ENCODE assay signal across 8 cellular contexts in genomic region chr10:43105119-43105792, GRCh38. TPM values are rescaled to one million over a fixed set of nuclear protein-coding genes. Genes with fewer than 3 reads are reported as not detected.
DNase-seq lines count a peak whose midpoint lies in the region; ATAC-seq and TF ChIP-seq lines count a peak whose summit lies in the region.

No MANE protein-coding gene starts in this region.

- H3K4me3 Mint-ChIP-seq in activated B cell treated with CpG ODN at 0.5 μM for 24 hours: peak overlapping the region; percentile 83

- POLR2A ChIA-PET in activated B cell treated with CpG ODN at 0.5 μM for 24 hours (lab: Charles Lee): interaction anchor here (1.4 to 2.3 kb wide), 2 partner anchors 16 to 33 kb away, joined by 5 to 6 read pairs; partner anchors contain the start of gene CSGALNACT2

- peak overlapping the region; percentile 45 to 53 for H3K4me3 ChIP-seq in cardiac fibroblast (replicated peaks in 1 of 2; ENCODE audit: low read depth in 2 of 2, low read length in 2 of 2)

- TF ChIP-seq CTCF in activated B cell treated with CpG ODN at 0.5 μM for 24 hours (IDR thresholded peaks at IDR 0.05): peak; percentile 97
- peak; percentile 81 for TF ChIP-seq CTCF in cardiac fibroblast (IDR thresholded peaks at IDR 0.05; ENCODE audit: low read depth, low read length)

- DNase-seq in NCI-H1694 (lab: John Stamatoyannopoulos, UW): peak; percentile 34
- DNase-seq in NCI-H1694 treated with DMSO at 0.1 percent for 48 hours (lab: John Stamatoyannopoulos, UW): no peak
- peak; percentile 50 for DNase-seq in NCI-H2029 (lab: John Stamatoyannopoulos, UW)
- DNase-seq in activated B cell treated with CpG ODN at 0.5 μM for 24 hours: peak; percentile 82
- DNase-seq in cardiac fibroblast (ENCODE audit: low read depth in 2 of 2): peak; percentile 69 to 81
- DNase-seq in iris pigment epithelial cell (ENCODE audit: low read depth): peak; percentile 66
- peak; percentile 37 for DNase-seq in smooth muscle cell of the brain vasculature (ENCODE audit: low read depth, low spot score)

- intact Hi-C loops in activated B cell treated with CpG ODN at 0.5 μM for 24 hours (cut with micrococcal nuclease): loop anchor here (1.0 to 10.0 kb wide), 7 partner anchors 16 to 470 kb away; partner anchors contain the start of genes CSGALNACT2 and ZNF33B

- CTCF ChIA-PET in activated B cell treated with CpG ODN at 0.5 μM for 24 hours (lab: Charles Lee): interaction anchor here (0.7 to 0.9 kb wide), 3 partner anchors 100 to 483 kb away, joined by 3 read pairs; no protein-coding TSS in a partner anchor

- peaks cover 22% of the 10 kb centered on the region for H3K27me3 Mint-ChIP-seq in activated B cell treated with CpG ODN at 0.5 μM for 24 hours

- ATAC-seq in HG02840 (IDR thresholded peaks at IDR 0.05; ENCODE audit: low FRiP score, unreplicated experiment) (peak; percentile 78), activated B cell treated with CpG ODN at 0.5 μM for 24 hours (ENCODE audit: low read depth) (peak; percentile 95)

- H3K27ac Mint-ChIP-seq in activated B cell treated with CpG ODN at 0.5 μM for 24 hours: no peak overlapping the region

- peaks cover 16% of the 10 kb centered on the region for H3K4me1 Mint-ChIP-seq in activated B cell treated with CpG ODN at 0.5 μM for 24 hours

- no peaks in the 10 kb centered on the region for H3K36me3 Mint-ChIP-seq in activated B cell treated with CpG ODN at 0.5 μM for 24 hours (ENCODE audit: low read depth)

- no peaks in the 10 kb centered on the region for H3K9me3 Mint-ChIP-seq in activated B cell treated with CpG ODN at 0.5 μM for 24 hours

RNA-seq across cellular contexts. Expression of gene RET, which starts 28.4 kb away (rescaled TPM):
- 0.05 TPM in 1 of 2 replicates, not detected in the other for total RNA-seq in activated B cell treated with CpG ODN at 0.5 μM for 24 hours

RNA-seq across cellular contexts. Expression of gene CSGALNACT2, which starts 33.0 kb away (rescaled TPM):
- total RNA-seq in activated B cell treated with CpG ODN at 0.5 μM for 24 hours: 15.2 and 17.4 TPM in 2 replicates
